1 cellular context compared by ENCODE assay signal in the genomic region with DNA sequence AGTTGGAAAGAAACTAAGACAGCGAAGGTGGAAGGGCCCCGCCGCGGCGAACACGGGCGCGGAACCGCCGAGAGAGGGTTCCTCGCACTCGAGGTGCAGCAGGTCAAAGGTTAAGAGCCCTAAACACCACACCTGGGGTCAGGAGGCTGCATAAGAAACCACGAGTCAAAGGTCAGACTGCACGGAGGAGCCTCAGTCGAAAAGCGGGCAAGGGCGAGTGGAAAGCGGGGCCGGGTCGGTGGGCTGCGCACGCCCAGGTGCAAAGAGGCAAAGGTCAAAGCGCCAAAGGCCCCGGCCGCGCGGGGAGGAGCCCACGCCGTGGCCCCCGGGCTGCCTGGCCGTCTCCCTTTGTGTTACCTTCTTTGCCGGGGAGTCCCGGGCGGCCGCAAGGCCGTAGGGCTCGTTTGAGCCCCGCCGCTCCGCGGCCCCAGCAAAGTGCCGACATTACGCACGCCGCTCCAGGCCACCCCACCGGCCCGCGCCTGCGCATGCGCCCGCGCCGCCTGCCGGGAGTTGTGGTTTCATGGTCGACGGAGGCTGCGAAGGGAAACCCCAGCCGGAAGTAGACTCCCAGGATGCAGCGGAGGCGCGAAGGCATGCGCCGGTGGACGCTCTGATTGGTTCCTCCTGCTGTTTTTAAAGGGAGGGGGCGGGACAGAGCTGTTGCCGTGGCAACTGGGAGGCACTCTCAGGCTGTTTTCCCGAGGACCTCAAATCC.
TF ChIP-seq lines count a peak whose summit lies in the region.

A gene (minus strand): TSS at position 470 of the 718 bp plus-strand sequence. CDS start 25 bp downstream, at position 445.

TF ChIP-seq in K562, 482 proteins besides CTCF, POLR2A, EP300 and RAD21 (continued from another document and continues in another):
- TF ChIP-seq NR2F6 (CRISPR knock-in tag; IDR thresholded peaks at IDR 0.05) (no peak), ZNF12 (CRISPR knock-in tag; IDR thresholded peaks at IDR 0.05) (no peak), BMI1 (IDR thresholded peaks at IDR 0.05; ENCODE audit: low read length) (peak; percentile 93), FOSL1 (tag; conservative IDR thresholded peaks at IDR 0.05) (no peak), RUNX1 (IDR thresholded peaks at IDR 0.05; ENCODE audit: low read depth) (no peak), ZNF408 (CRISPR knock-in tag; IDR thresholded peaks at IDR 0.05; ENCODE audit: low read depth) (no peak), CBX3 (IDR thresholded peaks at IDR 0.05; ENCODE audit: borderline replicate concordance in 1 of 2, low read length in 2 of 2) (no peak), ZNF75A (CRISPR knock-in tag; IDR thresholded peaks at IDR 0.05) (no peak), ELF2 (CRISPR knock-in tag; IDR thresholded peaks at IDR 0.05) (no peak), TSC22D4 (tag; IDR thresholded peaks at IDR 0.05) (no peak), GATAD2B (IDR thresholded peaks at IDR 0.05; ENCODE audit: borderline replicate concordance) (no peak), SMARCA5 (IDR thresholded peaks at IDR 0.05) (no peak), NR4A1 (CRISPR knock-in tag; IDR thresholded peaks at IDR 0.05) (no peak), NR4A1 (tag; IDR thresholded peaks at IDR 0.05) (no peak), CHD1 (IDR thresholded peaks at IDR 0.05; ENCODE audit: low read length) (no peak), RAD51 (IDR thresholded peaks at IDR 0.05; ENCODE audit: borderline replicate concordance, low read depth) (no peak), CC2D1A (IDR thresholded peaks at IDR 0.05) (no peak), ERF (CRISPR knock-in tag; IDR thresholded peaks at IDR 0.05) (no peak), HOXB6 (CRISPR knock-in tag; IDR thresholded peaks at IDR 0.05; ENCODE audit: borderline replicate concordance) (no peak), SMAD4 (CRISPR knock-in tag; conservative IDR thresholded peaks at IDR 0.05) (0 out of 2 replicates have a peak, but pooled peaks have one; percentile 8), RBBP5 (IDR thresholded peaks at IDR 0.05; ENCODE audit: borderline replicate concordance, insufficient read depth, low read length, poor library complexity, severe bottlenecking) (no peak), ZNF354B (CRISPR knock-in tag; IDR thresholded peaks at IDR 0.05) (no peak), ZSCAN32 (CRISPR knock-in tag; IDR thresholded peaks at IDR 0.05) (no peak), ARID2 (IDR thresholded peaks at IDR 0.05) (no peak), ZNF589 (CRISPR knock-in tag; IDR thresholded peaks at IDR 0.05; ENCODE audit: low read depth) (no peak), SAFB2 (IDR thresholded peaks at IDR 0.05; ENCODE audit: borderline replicate concordance, low read depth, low read length, severe bottlenecking) (no peak), U2AF2 (optimal IDR thresholded peaks at IDR 0.05; ENCODE audit: low read depth, low read length) (no peak), SRSF1 (IDR thresholded peaks at IDR 0.05; ENCODE audit: low read depth, low read length) (no peak), SMAD1 (IDR thresholded peaks at IDR 0.05; ENCODE audit: low read depth, low read length, partially characterized antibody) (no peak), NFE2L1 (tag; IDR thresholded peaks at IDR 0.05; ENCODE audit: borderline replicate concordance, low read depth) (no peak), ZNF668 (CRISPR knock-in tag; IDR thresholded peaks at IDR 0.05) (no peak), JUNB (CRISPR knock-in tag; conservative IDR thresholded peaks at IDR 0.05) (no peak), ZNF583 (CRISPR knock-in tag; IDR thresholded peaks at IDR 0.05) (no peak), HDAC6 (IDR thresholded peaks at IDR 0.05; ENCODE audit: low read depth, low read length) (no peak)
- TF ChIP-seq, protein P1, sequence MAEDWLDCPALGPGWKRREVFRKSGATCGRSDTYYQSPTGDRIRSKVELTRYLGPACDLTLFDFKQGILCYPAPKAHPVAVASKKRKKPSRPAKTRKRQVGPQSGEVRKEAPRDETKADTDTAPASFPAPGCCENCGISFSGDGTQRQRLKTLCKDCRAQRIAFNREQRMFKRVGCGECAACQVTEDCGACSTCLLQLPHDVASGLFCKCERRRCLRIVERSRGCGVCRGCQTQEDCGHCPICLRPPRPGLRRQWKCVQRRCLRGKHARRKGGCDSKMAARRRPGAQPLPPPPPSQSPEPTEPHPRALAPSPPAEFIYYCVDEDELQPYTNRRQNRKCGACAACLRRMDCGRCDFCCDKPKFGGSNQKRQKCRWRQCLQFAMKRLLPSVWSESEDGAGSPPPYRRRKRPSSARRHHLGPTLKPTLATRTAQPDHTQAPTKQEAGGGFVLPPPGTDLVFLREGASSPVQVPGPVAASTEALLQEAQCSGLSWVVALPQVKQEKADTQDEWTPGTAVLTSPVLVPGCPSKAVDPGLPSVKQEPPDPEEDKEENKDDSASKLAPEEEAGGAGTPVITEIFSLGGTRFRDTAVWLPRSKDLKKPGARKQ (CRISPR knock-in tag; IDR thresholded peaks at IDR 0.05), result no peak
- TF ChIP-seq, protein P2, sequence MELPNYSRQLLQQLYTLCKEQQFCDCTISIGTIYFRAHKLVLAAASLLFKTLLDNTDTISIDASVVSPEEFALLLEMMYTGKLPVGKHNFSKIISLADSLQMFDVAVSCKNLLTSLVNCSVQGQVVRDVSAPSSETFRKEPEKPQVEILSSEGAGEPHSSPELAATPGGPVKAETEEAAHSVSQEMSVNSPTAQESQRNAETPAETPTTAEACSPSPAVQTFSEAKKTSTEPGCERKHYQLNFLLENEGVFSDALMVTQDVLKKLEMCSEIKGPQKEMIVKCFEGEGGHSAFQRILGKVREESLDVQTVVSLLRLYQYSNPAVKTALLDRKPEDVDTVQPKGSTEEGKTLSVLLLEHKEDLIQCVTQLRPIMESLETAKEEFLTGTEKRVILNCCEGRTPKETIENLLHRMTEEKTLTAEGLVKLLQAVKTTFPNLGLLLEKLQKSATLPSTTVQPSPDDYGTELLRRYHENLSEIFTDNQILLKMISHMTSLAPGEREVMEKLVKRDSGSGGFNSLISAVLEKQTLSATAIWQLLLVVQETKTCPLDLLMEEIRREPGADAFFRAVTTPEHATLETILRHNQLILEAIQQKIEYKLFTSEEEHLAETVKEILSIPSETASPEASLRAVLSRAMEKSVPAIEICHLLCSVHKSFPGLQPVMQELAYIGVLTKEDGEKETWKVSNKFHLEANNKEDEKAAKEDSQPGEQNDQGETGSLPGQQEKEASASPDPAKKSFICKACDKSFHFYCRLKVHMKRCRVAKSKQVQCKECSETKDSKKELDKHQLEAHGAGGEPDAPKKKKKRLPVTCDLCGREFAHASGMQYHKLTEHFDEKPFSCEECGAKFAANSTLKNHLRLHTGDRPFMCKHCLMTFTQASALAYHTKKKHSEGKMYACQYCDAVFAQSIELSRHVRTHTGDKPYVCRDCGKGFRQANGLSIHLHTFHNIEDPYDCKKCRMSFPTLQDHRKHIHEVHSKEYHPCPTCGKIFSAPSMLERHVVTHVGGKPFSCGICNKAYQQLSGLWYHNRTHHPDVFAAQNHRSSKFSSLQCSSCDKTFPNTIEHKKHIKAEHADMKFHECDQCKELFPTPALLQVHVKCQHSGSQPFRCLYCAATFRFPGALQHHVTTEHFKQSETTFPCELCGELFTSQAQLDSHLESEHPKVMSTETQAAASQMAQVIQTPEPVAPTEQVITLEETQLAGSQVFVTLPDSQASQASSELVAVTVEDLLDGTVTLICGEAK (IDR thresholded peaks at IDR 0.05), result peak; percentile 94
- TF ChIP-seq, protein P2 (CRISPR knock-in tag; IDR thresholded peaks at IDR 0.05), result no peak
- TF ChIP-seq, protein P3, sequence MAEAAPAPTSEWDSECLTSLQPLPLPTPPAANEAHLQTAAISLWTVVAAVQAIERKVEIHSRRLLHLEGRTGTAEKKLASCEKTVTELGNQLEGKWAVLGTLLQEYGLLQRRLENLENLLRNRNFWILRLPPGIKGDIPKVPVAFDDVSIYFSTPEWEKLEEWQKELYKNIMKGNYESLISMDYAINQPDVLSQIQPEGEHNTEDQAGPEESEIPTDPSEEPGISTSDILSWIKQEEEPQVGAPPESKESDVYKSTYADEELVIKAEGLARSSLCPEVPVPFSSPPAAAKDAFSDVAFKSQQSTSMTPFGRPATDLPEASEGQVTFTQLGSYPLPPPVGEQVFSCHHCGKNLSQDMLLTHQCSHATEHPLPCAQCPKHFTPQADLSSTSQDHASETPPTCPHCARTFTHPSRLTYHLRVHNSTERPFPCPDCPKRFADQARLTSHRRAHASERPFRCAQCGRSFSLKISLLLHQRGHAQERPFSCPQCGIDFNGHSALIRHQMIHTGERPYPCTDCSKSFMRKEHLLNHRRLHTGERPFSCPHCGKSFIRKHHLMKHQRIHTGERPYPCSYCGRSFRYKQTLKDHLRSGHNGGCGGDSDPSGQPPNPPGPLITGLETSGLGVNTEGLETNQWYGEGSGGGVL (CRISPR knock-in tag; IDR thresholded peaks at IDR 0.05), result no peak
- TF ChIP-seq, protein P4, sequence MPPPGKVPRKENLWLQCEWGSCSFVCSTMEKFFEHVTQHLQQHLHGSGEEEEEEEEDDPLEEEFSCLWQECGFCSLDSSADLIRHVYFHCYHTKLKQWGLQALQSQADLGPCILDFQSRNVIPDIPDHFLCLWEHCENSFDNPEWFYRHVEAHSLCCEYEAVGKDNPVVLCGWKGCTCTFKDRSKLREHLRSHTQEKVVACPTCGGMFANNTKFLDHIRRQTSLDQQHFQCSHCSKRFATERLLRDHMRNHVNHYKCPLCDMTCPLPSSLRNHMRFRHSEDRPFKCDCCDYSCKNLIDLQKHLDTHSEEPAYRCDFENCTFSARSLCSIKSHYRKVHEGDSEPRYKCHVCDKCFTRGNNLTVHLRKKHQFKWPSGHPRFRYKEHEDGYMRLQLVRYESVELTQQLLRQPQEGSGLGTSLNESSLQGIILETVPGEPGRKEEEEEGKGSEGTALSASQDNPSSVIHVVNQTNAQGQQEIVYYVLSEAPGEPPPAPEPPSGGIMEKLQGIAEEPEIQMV (tag; conservative IDR thresholded peaks at IDR 0.05; ENCODE audit: low read depth), result no peak
- TF ChIP-seq, protein P5, sequence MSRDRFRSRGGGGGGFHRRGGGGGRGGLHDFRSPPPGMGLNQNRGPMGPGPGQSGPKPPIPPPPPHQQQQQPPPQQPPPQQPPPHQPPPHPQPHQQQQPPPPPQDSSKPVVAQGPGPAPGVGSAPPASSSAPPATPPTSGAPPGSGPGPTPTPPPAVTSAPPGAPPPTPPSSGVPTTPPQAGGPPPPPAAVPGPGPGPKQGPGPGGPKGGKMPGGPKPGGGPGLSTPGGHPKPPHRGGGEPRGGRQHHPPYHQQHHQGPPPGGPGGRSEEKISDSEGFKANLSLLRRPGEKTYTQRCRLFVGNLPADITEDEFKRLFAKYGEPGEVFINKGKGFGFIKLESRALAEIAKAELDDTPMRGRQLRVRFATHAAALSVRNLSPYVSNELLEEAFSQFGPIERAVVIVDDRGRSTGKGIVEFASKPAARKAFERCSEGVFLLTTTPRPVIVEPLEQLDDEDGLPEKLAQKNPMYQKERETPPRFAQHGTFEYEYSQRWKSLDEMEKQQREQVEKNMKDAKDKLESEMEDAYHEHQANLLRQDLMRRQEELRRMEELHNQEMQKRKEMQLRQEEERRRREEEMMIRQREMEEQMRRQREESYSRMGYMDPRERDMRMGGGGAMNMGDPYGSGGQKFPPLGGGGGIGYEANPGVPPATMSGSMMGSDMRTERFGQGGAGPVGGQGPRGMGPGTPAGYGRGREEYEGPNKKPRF (IDR thresholded peaks at IDR 0.05; ENCODE audit: low read depth, low read length), result no peak
- TF ChIP-seq, protein P6, sequence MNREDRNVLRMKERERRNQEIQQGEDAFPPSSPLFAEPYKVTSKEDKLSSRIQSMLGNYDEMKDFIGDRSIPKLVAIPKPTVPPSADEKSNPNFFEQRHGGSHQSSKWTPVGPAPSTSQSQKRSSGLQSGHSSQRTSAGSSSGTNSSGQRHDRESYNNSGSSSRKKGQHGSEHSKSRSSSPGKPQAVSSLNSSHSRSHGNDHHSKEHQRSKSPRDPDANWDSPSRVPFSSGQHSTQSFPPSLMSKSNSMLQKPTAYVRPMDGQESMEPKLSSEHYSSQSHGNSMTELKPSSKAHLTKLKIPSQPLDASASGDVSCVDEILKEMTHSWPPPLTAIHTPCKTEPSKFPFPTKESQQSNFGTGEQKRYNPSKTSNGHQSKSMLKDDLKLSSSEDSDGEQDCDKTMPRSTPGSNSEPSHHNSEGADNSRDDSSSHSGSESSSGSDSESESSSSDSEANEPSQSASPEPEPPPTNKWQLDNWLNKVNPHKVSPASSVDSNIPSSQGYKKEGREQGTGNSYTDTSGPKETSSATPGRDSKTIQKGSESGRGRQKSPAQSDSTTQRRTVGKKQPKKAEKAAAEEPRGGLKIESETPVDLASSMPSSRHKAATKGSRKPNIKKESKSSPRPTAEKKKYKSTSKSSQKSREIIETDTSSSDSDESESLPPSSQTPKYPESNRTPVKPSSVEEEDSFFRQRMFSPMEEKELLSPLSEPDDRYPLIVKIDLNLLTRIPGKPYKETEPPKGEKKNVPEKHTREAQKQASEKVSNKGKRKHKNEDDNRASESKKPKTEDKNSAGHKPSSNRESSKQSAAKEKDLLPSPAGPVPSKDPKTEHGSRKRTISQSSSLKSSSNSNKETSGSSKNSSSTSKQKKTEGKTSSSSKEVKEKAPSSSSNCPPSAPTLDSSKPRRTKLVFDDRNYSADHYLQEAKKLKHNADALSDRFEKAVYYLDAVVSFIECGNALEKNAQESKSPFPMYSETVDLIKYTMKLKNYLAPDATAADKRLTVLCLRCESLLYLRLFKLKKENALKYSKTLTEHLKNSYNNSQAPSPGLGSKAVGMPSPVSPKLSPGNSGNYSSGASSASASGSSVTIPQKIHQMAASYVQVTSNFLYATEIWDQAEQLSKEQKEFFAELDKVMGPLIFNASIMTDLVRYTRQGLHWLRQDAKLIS (CRISPR knock-in tag; IDR thresholded peaks at IDR 0.05), result no peak; the same call in 1 of the 2 replicates
- TF ChIP-seq, protein P7, sequence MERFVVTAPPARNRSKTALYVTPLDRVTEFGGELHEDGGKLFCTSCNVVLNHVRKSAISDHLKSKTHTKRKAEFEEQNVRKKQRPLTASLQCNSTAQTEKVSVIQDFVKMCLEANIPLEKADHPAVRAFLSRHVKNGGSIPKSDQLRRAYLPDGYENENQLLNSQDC (CRISPR knock-in tag; IDR thresholded peaks at IDR 0.05), result no peak
